Comparison of ENCODE assay signal across 8 cellular contexts in the genomic region with DNA sequence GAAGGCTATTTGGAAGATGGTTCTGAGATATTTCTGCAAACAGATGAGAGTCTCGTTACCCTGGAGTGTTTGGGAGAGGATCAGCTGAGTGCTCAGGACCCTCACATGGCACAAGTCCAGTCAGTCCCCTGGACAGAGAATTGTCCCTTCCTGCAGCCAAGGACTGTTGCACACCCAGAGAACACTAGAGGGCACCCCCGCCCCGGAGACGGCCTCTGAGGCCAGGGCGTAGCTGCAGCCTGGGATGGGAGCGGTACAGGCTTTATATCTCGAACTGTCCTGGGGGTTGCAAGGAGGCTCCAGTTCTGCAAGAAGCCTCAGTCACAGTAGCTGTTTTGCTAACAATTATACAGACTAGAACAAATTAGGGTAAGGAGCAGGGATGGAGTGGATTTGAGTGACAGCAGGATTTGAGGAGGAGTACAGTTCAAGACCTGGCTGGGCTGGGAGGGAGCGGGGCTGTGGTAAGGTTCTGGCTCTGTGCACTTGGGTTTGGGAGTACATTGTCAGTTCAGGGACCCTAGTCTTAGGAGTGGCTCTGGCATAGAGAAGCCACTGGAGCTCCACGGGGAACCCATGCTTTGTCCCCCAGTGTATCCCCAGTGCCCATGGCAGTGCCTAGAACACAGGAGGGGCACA.
A peak's percentile ranks its signal among the peaks of the same experiment; 100 is the strongest.
DNase-seq lines count a peak whose midpoint lies in the region; TF ChIP-seq lines count a peak whose summit lies in the region.

No MANE protein-coding gene starts in this region.

- H3K4me3 ChIP-seq in NT2/D1 (ENCODE audit: insufficient read length, low read depth) (no peak overlapping the region), right atrium auricular region (no peak overlapping the region)

- H3K4me1 ChIP-seq in NT2/D1 (ENCODE audit: insufficient read depth, insufficient read length) (peaks cover 17% of the 10 kb centered on the region), right atrium auricular region (peaks cover 0 to 27% of the 10 kb centered on the region in 2 donors)

- H3K9ac ChIP-seq in NT2/D1 (ENCODE audit: insufficient read length, low read depth), result no peak overlapping the region

- peaks cover 22% of the 10 kb centered on the region for H3K36me3 ChIP-seq in NT2/D1 (ENCODE audit: insufficient read depth, insufficient read length, low read length)
- H3K36me3 ChIP-seq in right atrium auricular region, result no peaks in the 10 kb centered on the region

- H3K27me3 ChIP-seq in NT2/D1 (ENCODE audit: insufficient read depth, insufficient read length) (no peaks in the 10 kb centered on the region), right atrium auricular region (no peaks in the 10 kb centered on the region)

- TF ChIP-seq CTCF in right atrium auricular region (IDR thresholded peaks at IDR 0.05), result peak; percentile 77 to 94

- H3K9me3 ChIP-seq in NT2/D1 (ENCODE audit: insufficient read depth, low read length) (peaks cover 10% of the 10 kb centered on the region), right atrium auricular region (no peaks in the 10 kb centered on the region)

- H3K27ac ChIP-seq in angular gyrus (ENCODE audit: low read depth, low read length) (peak overlapping the region; percentile 4), right atrium auricular region (peak overlapping the region; percentile 57 to 72)

- DNase-seq in SIG-M5 treated with dmso at 0.1 percent for 504 hours (lab: John Stamatoyannopoulos, UW; ENCODE audit: unreplicated experiment) (peak; percentile 57), SIG-M5 (lab: John Stamatoyannopoulos, UW) (no peak), HUDEP-2 (lab: John Stamatoyannopoulos, UW; ENCODE audit: unreplicated experiment in 76 of 76) (peak in 62 of 76 experiments; percentile 0 to 78 (median 44)), NT2/D1 (ENCODE audit: low read depth, low spot score) (peak; percentile 46), right atrium auricular region (ENCODE audit: low spot score) (peak; percentile 83), retina (peak; percentile 89), NCI-H774 (lab: John Stamatoyannopoulos, UW) (no peak)

Comparison
In these comparisons a context has a peak if more than half of its experiments do, and no peak if none do; other contexts are left out.
1. DNase-seq: peak in SIG-M5 treated with dmso at 0.1 percent for 504 hours (single experiment), HUDEP-2 (62 of 76), NT2/D1 (single experiment), right atrium auricular region (single experiment) and retina (single experiment); none in SIG-M5 (single experiment) and NCI-H774 (single experiment).